ENCODE assay signal across 8 cellular contexts in genomic region chr5:177546262-177546741, GRCh38. TPM values are rescaled to one million over a fixed set of nuclear protein-coding genes. Genes with fewer than 3 reads are reported as not detected.
DNase-seq lines count a peak whose midpoint lies in the region; ATAC-seq and TF ChIP-seq lines count a peak whose summit lies in the region.

No MANE protein-coding gene starts in this region.

- H3K4me1 Mint-ChIP-seq in osteocyte (ENCODE audit: unreplicated experiment): peaks cover 61% of the 10 kb centered on the region

- DNase-seq in HAP-1 (ENCODE audit: low spot score in 2 of 2) (peak; percentile 32 to 39), SJSA1 (ENCODE audit: low read depth in 1 of 2, low spot score in 2 of 2) (peak; percentile 91 to 95), fibroblast of the aortic adventitia (ENCODE audit: low read depth) (peak; percentile 99), osteocyte (ENCODE audit: extremely low spot score, unreplicated experiment) (no peak), NCI-H1436 treated with DMSO at 0.1 percent for 48 hours (lab: John Stamatoyannopoulos, UW) (no peak), GM13977 (ENCODE audit: low spot score) (no peak)

- no peaks in the 10 kb centered on the region for H3K9me3 Mint-ChIP-seq in osteocyte (ENCODE audit: unreplicated experiment)

- TF ChIP-seq CTCF in fibroblast of the aortic adventitia (IDR thresholded peaks at IDR 0.05; ENCODE audit: insufficient read depth, low read length) (no peak), osteocyte (IDR thresholded peaks at IDR 0.05) (no peak), GM13977 (IDR thresholded peaks at IDR 0.05; ENCODE audit: extremely low read depth, insufficient read depth, missing control alignments) (no peak)

- H3K27me3 ChIP-seq in HAP-1 (ENCODE audit: low read depth): no peaks in the 10 kb centered on the region
- no peaks in the 10 kb centered on the region for H3K27me3 ChIP-seq in SJSA1 (replicated peaks)

- H3K4me3 ChIP-seq in HAP-1: no peak overlapping the region
- no peak overlapping the region for H3K4me3 ChIP-seq in SJSA1
- no peak overlapping the region for H3K4me3 ChIP-seq in fibroblast of the aortic adventitia (ENCODE audit: low read depth, low read length)

- H3K36me3 ChIP-seq in HAP-1 (replicated peaks): peaks cover 18% of the 10 kb centered on the region
- H3K36me3 ChIP-seq in SJSA1: peaks cover 43% of the 10 kb centered on the region

- peak overlapping the region; percentile 98 for H3K27ac Mint-ChIP-seq in osteocyte (ENCODE audit: unreplicated experiment)

- no peak for ATAC-seq in GM19035 (IDR thresholded peaks at IDR 0.05; ENCODE audit: unreplicated experiment)
- ATAC-seq in HG03108 (IDR thresholded peaks at IDR 0.05; ENCODE audit: unreplicated experiment): no peak

- no peaks in the 10 kb centered on the region for H3K9me3 ChIP-seq in HAP-1
- 0 out of 2 replicates have a peak, but pooled peaks cover 3% of the 10 kb centered on the region for H3K9me3 ChIP-seq in SJSA1 (replicated peaks)

- peaks cover 7% of the 10 kb centered on the region for H3K36me3 Mint-ChIP-seq in osteocyte (ENCODE audit: unreplicated experiment)

- H3K4me1 ChIP-seq in HAP-1 (peaks cover 15% of the 10 kb centered on the region), SJSA1 (replicated peaks) (peaks cover 15% of the 10 kb centered on the region)

- H3K27me3 Mint-ChIP-seq in osteocyte (ENCODE audit: unreplicated experiment): no peaks in the 10 kb centered on the region

- in situ Hi-C loops in HAP-1 (cut with MboI; ENCODE audit: low sequenced_read_pairs): no loop called here
- in situ Hi-C loops in GM13977 (cut with MboI; ENCODE audit: low pct_unique_long_range_greater_than_20kb, low sequenced_read_pairs, unreplicated experiment): no loop called here

- H3K27ac ChIP-seq in SJSA1: peak overlapping the region; percentile 39

- H3K4me3 Mint-ChIP-seq in osteocyte (ENCODE audit: unreplicated experiment): peak overlapping the region; percentile 58

RNA-seq across cellular contexts. Expression of gene FAM193B, which starts 8.1 kb away (rescaled TPM):
- total RNA-seq in SJSA1 (2014; rRNA removed; shearing (Covaris generic)): 24.9 and 29.9 TPM in 2 replicates
- total RNA-seq in fibroblast of the aortic adventitia (ENCODE audit: low replicate concordance): 13.7 and 20.2 TPM in 2 replicates
- total RNA-seq in osteocyte: 82.0 and 97.2 TPM in 2 replicates

RNA-seq across cellular contexts. Expression of gene DDX41, which starts 29.5 kb away (rescaled TPM):
- total RNA-seq in SJSA1 (2014; rRNA removed; shearing (Covaris generic)): 131 and 150 TPM in 2 replicates
- 58.5 and 138 TPM in 2 replicates for total RNA-seq in fibroblast of the aortic adventitia (ENCODE audit: low replicate concordance)
- total RNA-seq in osteocyte: 68.7 and 83.1 TPM in 2 replicates

RNA-seq across cellular contexts. Expression of gene DOK3, which starts 36.7 kb away (rescaled TPM):
- 1.8 and 4.2 TPM in 2 replicates for total RNA-seq in SJSA1 (2014; rRNA removed; shearing (Covaris generic))
- 0.99 and 1.3 TPM in 2 replicates for total RNA-seq in fibroblast of the aortic adventitia (ENCODE audit: low replicate concordance)
- total RNA-seq in osteocyte: 5.5 and 7.2 TPM in 2 replicates

RNA-seq across cellular contexts. Expression of gene TMED9, which starts 45.7 kb away (rescaled TPM):
- total RNA-seq in SJSA1 (2014; rRNA removed; shearing (Covaris generic)): 141 and 148 TPM in 2 replicates
- 40.9 and 90.7 TPM in 2 replicates for total RNA-seq in fibroblast of the aortic adventitia (ENCODE audit: low replicate concordance)
- total RNA-seq in osteocyte: 216 and 248 TPM in 2 replicates

RNA-seq across cellular contexts. Expression of gene PDLIM7, which starts 48.9 kb away (rescaled TPM):
- 175 and 274 TPM in 2 replicates for total RNA-seq in SJSA1 (2014; rRNA removed; shearing (Covaris generic))
- total RNA-seq in fibroblast of the aortic adventitia (ENCODE audit: low replicate concordance) (13.7 and 91.4 TPM in 2 replicates), osteocyte (312 and 358 TPM in 2 replicates)

Comparison
In these comparisons a context has a peak if more than half of its experiments do, and no peak if none do; other contexts are left out.
1. DNase-seq: peak in HAP-1 (2 of 2), SJSA1 (2 of 2) and fibroblast of the aortic adventitia (single experiment); none in osteocyte (single experiment), NCI-H1436 treated with DMSO at 0.1 percent for 48 hours (single experiment) and GM13977 (single experiment).